In genomic region chr2:165621086-165621560, GRCh38 we compare ENCODE assay signal across 12 cellular contexts.
A peak's percentile ranks its signal among the peaks of the same experiment; 100 is the strongest.
DNase-seq lines count a peak whose midpoint lies in the region; TF ChIP-seq lines count a peak whose summit lies in the region.
"Had no signal": no experiment of that assay in that cellular context is flagged by ENCODE, and none has a peak within 500 bp of the region (broad histone marks: within the 10 kb centered on the region; RNA-seq: fewer than 3 reads in every experiment).

No MANE protein-coding gene starts in this region.

- no peak overlapping the region for H3K9ac ChIP-seq in trophoblast cell (ENCODE audit: low read length)
- no peak overlapping the region for H3K9ac ChIP-seq in H9 (ENCODE audit: extremely low read depth, insufficient read length, low read length)

- H3T11ph ChIP-seq in H9 (ENCODE audit: low read length) = no peak overlapping the region

- H3K9me3 ChIP-seq in trophoblast cell (ENCODE audit: insufficient read depth, low read depth, low read length) (no peaks in the 10 kb centered on the region), H9 (ENCODE audit: control insufficient read depth, low read depth, low read length) (no peaks in the 10 kb centered on the region)
- H3K9me3 ChIP-seq: esophagus muscularis mucosa, pancreas had no signal

- peak overlapping the region in 1 of 3 experiments; percentile 17; a peak in 2 of 7 replicates for H3K27ac Mint-ChIP-seq in H9

- H3K27me3 Mint-ChIP-seq in H9 (ENCODE audit: low read depth) = no peaks in the 10 kb centered on the region

- H3K79me1 ChIP-seq in trophoblast cell (ENCODE audit: low read length) (no peaks in the 10 kb centered on the region), H9 (ENCODE audit: insufficient read depth, low read depth, low read length, poor library complexity, severe bottlenecking) (no peaks in the 10 kb centered on the region)

- no peaks in the 10 kb centered on the region for H3K36me3 ChIP-seq in trophoblast cell (ENCODE audit: control insufficient read depth in 1 of 2, insufficient read depth in 2 of 2, low read length in 2 of 2)
- H3K36me3 ChIP-seq: esophagus muscularis mucosa, pancreas had no signal

- TF ChIP-seq EP300 in Ishikawa (IDR thresholded peaks at IDR 0.05; ENCODE audit: borderline replicate concordance) = peak; percentile 27; the same call in 1 of the 2 replicates

- H3K56ac ChIP-seq in H9 (ENCODE audit: insufficient read length, low read depth, low read length) = no peak overlapping the region

- H4K8ac ChIP-seq in trophoblast cell (ENCODE audit: low read depth, low read length) (no peak overlapping the region), H9 (replicated peaks; ENCODE audit: insufficient read length, low read depth, low read length) (no peak overlapping the region)

- H3K23ac ChIP-seq in trophoblast cell (ENCODE audit: low read length) = no peak overlapping the region
- no peak overlapping the region for H3K23ac ChIP-seq in H9 (ENCODE audit: insufficient read length, low read depth, low read length)

- H3K14ac ChIP-seq in trophoblast cell (ENCODE audit: low read length) (no peak overlapping the region), H9 (ENCODE audit: insufficient read depth, low read length) (no peak overlapping the region)

- no CpG with 5 or more reads among the region's 5 CpGs for WGBS in trophoblast cell (ENCODE audit: extremely low coverage, insufficient coverage, insufficient read length)
- WGBS in H9 (ENCODE audit: extremely low coverage, insufficient read length, low lambda C conversion rate) = no CpG with 5 or more reads among the region's 5 CpGs

- no peak overlapping the region for H2BK15ac ChIP-seq in H9 (ENCODE audit: low read depth, low read length)

- H2BK120ac ChIP-seq in trophoblast cell (ENCODE audit: insufficient read depth, low read length, poor library complexity) (no peak overlapping the region), H9 (ENCODE audit: low read depth, low read length, poor library complexity, severe bottlenecking) (no peak overlapping the region)

- TF ChIP-seq CTCF in H9 (conservative IDR thresholded peaks at IDR 0.05) = no peak

- no peaks in the 10 kb centered on the region for H3K79me2 ChIP-seq in trophoblast cell (ENCODE audit: control insufficient read depth, insufficient read depth, low read length, poor library complexity)
- no peaks in the 10 kb centered on the region for H3K79me2 ChIP-seq in H9 (ENCODE audit: insufficient read depth, low read length)

- H2AFZ ChIP-seq in trophoblast cell (ENCODE audit: insufficient read depth, low read length, poor library complexity) = no peak overlapping the region
- H2AFZ ChIP-seq in H9 (ENCODE audit: low read length) = no peak overlapping the region

- no peak overlapping the region for H3K18ac ChIP-seq in trophoblast cell (ENCODE audit: low read length)
- no peak overlapping the region for H3K18ac ChIP-seq in H9 (ENCODE audit: insufficient read length, low read depth, low read length)

- H3K4me2 ChIP-seq in trophoblast cell (ENCODE audit: low read length) (no peak overlapping the region), H9 (ENCODE audit: insufficient read depth, insufficient read length, low read length) (no peak overlapping the region)

- H3K4me1 Mint-ChIP-seq in H9 = peaks cover 18 to 19% of the 10 kb centered on the region in 2 experiments

- no peaks in the 10 kb centered on the region for H3K27me3 ChIP-seq in trophoblast cell (ENCODE audit: insufficient read depth, low read length)
- H3K27me3 ChIP-seq in H9 (ENCODE audit: insufficient read depth, low read length) = no peaks in the 10 kb centered on the region
- H3K27me3 ChIP-seq: esophagus muscularis mucosa, pancreas had no signal

- H3K4ac ChIP-seq in trophoblast cell (ENCODE audit: low read depth, low read length) = no peak overlapping the region
- no peak overlapping the region for H3K4ac ChIP-seq in H9 (ENCODE audit: low read depth, low read length)

- H3K4me3 ChIP-seq in trophoblast cell (ENCODE audit: low read depth, low read length) = no peak overlapping the region
- H3K4me3 ChIP-seq: esophagus muscularis mucosa, pancreas had no signal

- no peak for TF ChIP-seq RAD21 in Ishikawa (IDR thresholded peaks at IDR 0.05; ENCODE audit: low read depth)

- DNase-seq in amniotic epithelial cell (ENCODE audit: low read depth) (peak; percentile 41), glomerular endothelial cell (ENCODE audit: extremely low read depth, low read depth, low spot score) (peak; percentile 54), stromal cell of bone marrow (ENCODE audit: low read depth) (peak; percentile 30), trophoblast cell (no peak), medulla oblongata (ENCODE audit: extremely low spot score) (no peak), H9 (no peak)
- DNase-seq: anterior cingulate cortex, NCI-H2081 treated with DMSO at 0.1 percent for 48 hours, pancreas, T-helper 9 cell had no signal

- H2BK12ac ChIP-seq in trophoblast cell (ENCODE audit: low read length) (no peak overlapping the region), H9 (ENCODE audit: insufficient read length, low read depth, low read length) (no peak overlapping the region)

- H4K20me1 ChIP-seq in H9 (ENCODE audit: control insufficient read depth, insufficient read depth, insufficient read length) = no peaks in the 10 kb centered on the region

- H2BK5ac ChIP-seq in trophoblast cell (ENCODE audit: low read depth, low read length, poor library complexity) = no peak overlapping the region
- no peak overlapping the region for H2BK5ac ChIP-seq in H9 (ENCODE audit: insufficient read length, low read length)

- H3K4me1 ChIP-seq in trophoblast cell (ENCODE audit: control insufficient read depth in 1 of 2, insufficient read depth in 2 of 2, low read length in 2 of 2) (no peaks in the 10 kb centered on the region), H9 (ENCODE audit: insufficient read depth, low read length) (peaks cover 6% of the 10 kb centered on the region; the same call in 1 of the 2 replicates)
- H3K4me1 ChIP-seq: esophagus muscularis mucosa had no signal

- H3K27ac ChIP-seq in trophoblast cell (ENCODE audit: low read depth, low read length) = no peak overlapping the region
- H3K27ac ChIP-seq in H9 (ENCODE audit: insufficient read length, low read depth, low read length) = no peak overlapping the region
- H3K27ac ChIP-seq: esophagus muscularis mucosa, pancreas had no signal

- no peak overlapping the region for H2BK20ac ChIP-seq in H9 (ENCODE audit: low read depth, low read length, poor library complexity, severe bottlenecking)

- no peaks in the 10 kb centered on the region for H3K23me2 ChIP-seq in H9 (ENCODE audit: insufficient read length, low read depth, low read length, poor library complexity, severe bottlenecking)

- H4K5ac ChIP-seq in H9 (ENCODE audit: insufficient read length, low read depth, low read length) = no peak overlapping the region

- no peak overlapping the region for H3K4me3 Mint-ChIP-seq in H9

- no peak overlapping the region for H4K91ac ChIP-seq in trophoblast cell (ENCODE audit: low read depth, low read length)
- H4K91ac ChIP-seq in H9 (ENCODE audit: insufficient read length, low read depth, low read length) = no peak overlapping the region

- peaks cover 0 to 3% (median 0%) of the 10 kb centered on the region in 3 experiments; a peak in 3 of 7 replicates for H3K36me3 Mint-ChIP-seq in H9 (ENCODE audit: insufficient read depth in 1 of 3, low read depth in 3 of 3)

- H4K12ac ChIP-seq in trophoblast cell (ENCODE audit: low read depth, low read length) = no peak overlapping the region

- H3K9me3 Mint-ChIP-seq in H9 = peaks cover 0 to 1% of the 10 kb centered on the region in 2 experiments; a peak in 1 of 5 replicates

- H2AK5ac ChIP-seq in trophoblast cell (ENCODE audit: low read length) (no peak overlapping the region), H9 (ENCODE audit: insufficient read length, low read length) (no peak overlapping the region)

TF ChIP-seq in Ishikawa, 13 proteins besides CTCF, POLR2A, EP300 and RAD21:
- TF ChIP-seq YY1 (IDR thresholded peaks at IDR 0.05; ENCODE audit: low read depth) (peak; percentile 29; the same call in 1 of the 2 replicates), CEBPB (IDR thresholded peaks at IDR 0.05) (no peak)

Comparison
In these comparisons a context has a peak if more than half of its experiments do, and no peak if none do; other contexts are left out.
1. DNase-seq: peak in amniotic epithelial cell (single experiment), glomerular endothelial cell (single experiment) and stromal cell of bone marrow (single experiment); none in trophoblast cell (0 of 2), medulla oblongata (single experiment) and H9 (single experiment).